9 cellular contexts compared by ENCODE assay signal in the genomic region with DNA sequence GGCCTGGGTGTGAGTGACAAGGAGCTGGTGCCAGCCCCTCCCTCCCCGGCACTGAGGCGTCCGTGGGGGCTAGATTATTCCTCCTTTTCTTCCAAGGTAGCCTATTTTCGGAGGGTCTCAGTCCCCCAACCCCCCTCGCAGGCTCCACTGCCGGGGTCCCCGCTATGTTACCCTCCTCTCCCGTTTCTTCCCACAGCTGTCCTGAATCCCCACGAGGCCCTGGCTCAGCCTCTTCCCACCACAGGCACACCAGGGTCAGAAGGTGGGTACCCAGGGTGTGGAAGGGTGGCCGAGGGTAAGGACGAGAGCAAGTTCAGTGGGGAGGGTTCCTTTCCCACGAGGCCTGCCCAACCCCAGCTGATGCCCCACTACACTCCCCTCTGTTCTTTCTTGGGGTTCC. TPM values are rescaled to one million over a fixed set of nuclear protein-coding genes. Genes with fewer than 3 reads are reported as not detected.
A peak's percentile ranks its signal among the peaks of the same experiment; 100 is the strongest.
DNase-seq lines count a peak whose midpoint lies in the region; ATAC-seq and TF ChIP-seq lines count a peak whose summit lies in the region.
"Had no signal": no experiment of that assay in that cellular context is flagged by ENCODE, and none has a peak within 500 bp of the region (broad histone marks: within the 10 kb centered on the region; RNA-seq: fewer than 3 reads in every experiment).

No MANE protein-coding gene starts in this region.

- peaks cover 5 to 57% (median 26%) of the 10 kb centered on the region in 9 donors for H3K4me1 ChIP-seq in heart right ventricle

- whole genome bisulfite sequencing in heart right ventricle, 2 donors: 34 to 49% methylated on average over 11 to 12 of the region's 12 CpGs

- H3K4me1 Mint-ChIP-seq in endothelial cell (ENCODE audit: unreplicated experiment) (peaks cover 52% of the 10 kb centered on the region), nephron progenitor cell (peaks cover 38% of the 10 kb centered on the region)

- ATAC-seq in heart right ventricle: no peak
- no peak for ATAC-seq in Right ventricle myocardium inferior
- no peak for ATAC-seq in GM21423 (IDR thresholded peaks at IDR 0.05; ENCODE audit: unreplicated experiment)

- no peak for TF ChIP-seq CTCF in heart right ventricle (IDR thresholded peaks at IDR 0.05)
- TF ChIP-seq CTCF in endothelial cell (IDR thresholded peaks at IDR 0.05; ENCODE audit: unreplicated experiment): no peak
- no peak for TF ChIP-seq CTCF in nephron progenitor cell (IDR thresholded peaks at IDR 0.05)

- intact Hi-C loops in heart right ventricle (cut with DNase I): loop anchor here (2.0 to 10.0 kb wide), 7 partner anchors 17 to 187 kb away; partner anchors contain the start of genes PSMC3IP (in 2 of the 10) and EZH1 (in 1 of the 10)
- intact Hi-C loops in Right ventricle myocardium inferior (cut with DNase I): loop anchor here (5.0 kb wide), 1 partner anchor 184 kb away; the partner anchor contains the start of gene PSMC3IP

- DNase-seq in heart right ventricle (no peak), Right ventricle myocardium inferior (ENCODE audit: missing footprints) (no peak), endothelial cell (ENCODE audit: low spot score) (no peak), nephron progenitor cell (no peak), COLO829 (ENCODE audit: low spot score) (no peak), DMS153 treated with DMSO at 0.1 percent for 48 hours (lab: John Stamatoyannopoulos, UW; ENCODE audit: unreplicated experiment) (no peak), occipital lobe (lab: John Stamatoyannopoulos, UW) (no peak)
- DNase-seq: activated CD4-positive, alpha-beta T cell treated with anti-CD3 and anti-CD28 coated beads, Interleukin-2, amount 50 U/mL, for 4 hours had no signal

- peaks cover 10% of the 10 kb centered on the region for H3K36me3 Mint-ChIP-seq in endothelial cell (ENCODE audit: low read depth, unreplicated experiment)
- no peaks in the 10 kb centered on the region for H3K36me3 Mint-ChIP-seq in nephron progenitor cell (ENCODE audit: low read depth)

- peak overlapping the region; percentile 81 to 97 (median 93) for H3K27ac ChIP-seq in heart right ventricle

- H3K4me3 Mint-ChIP-seq in endothelial cell (ENCODE audit: unreplicated experiment): peak overlapping the region; percentile 91
- H3K4me3 Mint-ChIP-seq in nephron progenitor cell: peak overlapping the region; percentile 71

- no peaks in the 10 kb centered on the region for H3K9me3 Mint-ChIP-seq in endothelial cell (ENCODE audit: unreplicated experiment)
- no peaks in the 10 kb centered on the region for H3K9me3 Mint-ChIP-seq in nephron progenitor cell

- H3K27ac Mint-ChIP-seq in endothelial cell (ENCODE audit: unreplicated experiment): peak overlapping the region; percentile 100
- H3K27ac Mint-ChIP-seq in nephron progenitor cell: no peak overlapping the region

- H3K4me3 ChIP-seq in heart right ventricle: peak overlapping the region; percentile 43 to 87 (median 70)

- no peaks in the 10 kb centered on the region for H3K36me3 ChIP-seq in heart right ventricle

- H3K9me3 ChIP-seq in heart right ventricle: no peaks in the 10 kb centered on the region

- H3K27me3 ChIP-seq in heart right ventricle: peaks cover 0 to 38% (median 10%) of the 10 kb centered on the region in 7 donors

- peaks cover 14% of the 10 kb centered on the region for H3K27me3 Mint-ChIP-seq in endothelial cell (ENCODE audit: unreplicated experiment)
- H3K27me3 Mint-ChIP-seq in nephron progenitor cell (ENCODE audit: low read depth, poor library complexity): peaks cover 57% of the 10 kb centered on the region

RNA-seq across cellular contexts. Expression of gene RAMP2, which starts 0.6 kb away (rescaled TPM):
- total RNA-seq in heart right ventricle: 10 to 100 TPM; 32.1 to 54.8 (median 38.2) TPM
- polyA plus RNA-seq in heart right ventricle: 100 to 1,000 TPM in 1 of 2 donors, 10 to 100 TPM in 1; 46.4 to 105 TPM
- 41.3 TPM for total RNA-seq in Right ventricle myocardium inferior
- total RNA-seq in endothelial cell (ENCODE audit: unreplicated experiment): 630 TPM
- 14.3 TPM for total RNA-seq in occipital lobe

RNA-seq across cellular contexts. Expression of gene VPS25, which starts 11.6 kb away (rescaled TPM):
- total RNA-seq in heart right ventricle (10 to 100 TPM; 33.3 to 47.4 (median 37.3) TPM), Right ventricle myocardium inferior (33.2 TPM), endothelial cell (ENCODE audit: unreplicated experiment) (39.4 TPM), occipital lobe (24.5 TPM)
- 10 to 100 TPM; 28.0 to 80.9 TPM for polyA plus RNA-seq in heart right ventricle

RNA-seq across cellular contexts. Expression of gene EZH1, which starts 16.8 kb away (rescaled TPM):
- 10 to 100 TPM; 31.7 to 50.5 (median 46.3) TPM for total RNA-seq in heart right ventricle
- polyA plus RNA-seq in heart right ventricle: 10 to 100 TPM; 16.0 to 33.8 TPM
- total RNA-seq in Right ventricle myocardium inferior: 44.4 TPM
- total RNA-seq in endothelial cell (ENCODE audit: unreplicated experiment): 31.7 TPM
- total RNA-seq in occipital lobe: 23.2 TPM

RNA-seq across cellular contexts. Expression of gene WNK4, which starts 18.8 kb away (rescaled TPM):
- total RNA-seq in heart right ventricle: under 1 TPM in 1 of 10 donors, not detected in 9; 0.14 TPM
- polyA plus RNA-seq in heart right ventricle: under 1 TPM; 0.03 to 0.07 TPM
- total RNA-seq in Right ventricle myocardium inferior: not detected
- total RNA-seq in endothelial cell (ENCODE audit: unreplicated experiment): 8.9 TPM
- 0.31 TPM for total RNA-seq in occipital lobe

RNA-seq across cellular contexts. Expression of gene COA3, which starts 36.9 kb away (rescaled TPM):
- 10 to 100 TPM; 56.1 to 85.7 (median 72.1) TPM for total RNA-seq in heart right ventricle
- polyA plus RNA-seq in heart right ventricle: 100 to 1,000 TPM in 1 of 2 donors, 10 to 100 TPM in 1; 91.2 to 142 TPM
- 72.6 TPM for total RNA-seq in Right ventricle myocardium inferior
- 60.3 TPM for total RNA-seq in endothelial cell (ENCODE audit: unreplicated experiment)
- total RNA-seq in occipital lobe: 61.8 TPM

Comparison
In these comparisons a context has a peak if more than half of its experiments do, and no peak if none do; other contexts are left out.
1. RNA of gene RAMP2, which starts 0.6 kb away (total RNA-seq): 630 TPM in endothelial cell (single experiment); 41.3 TPM in Right ventricle myocardium inferior (single experiment), 32.1 to 54.8 TPM in heart right ventricle and 14.3 TPM in occipital lobe (single experiment); every median in the first group is over 10 times any median in the second.